Comparison of ENCODE assay signal across 15 cellular contexts in the genomic region with DNA sequence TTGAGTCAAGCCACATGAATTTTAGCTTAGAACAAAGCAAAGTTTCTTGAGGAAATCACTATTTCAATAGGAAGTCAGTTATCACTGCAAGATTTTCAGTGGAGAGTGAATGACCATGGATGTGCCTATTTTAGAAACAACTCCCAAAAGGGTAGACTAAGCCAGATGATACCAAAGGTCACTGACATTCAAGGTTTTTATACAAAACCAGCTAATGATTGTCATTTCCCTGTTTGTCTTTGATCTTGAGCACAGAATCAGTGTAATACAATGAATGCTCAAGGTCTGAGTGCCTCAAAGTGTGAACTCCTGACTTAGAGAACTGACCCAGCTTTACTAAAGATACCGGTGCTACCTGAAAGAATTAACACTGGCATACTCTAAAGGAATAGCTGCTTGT.
"Had no signal": no experiment of that assay in that cellular context is flagged by ENCODE, and none has a peak within 500 bp of the region (broad histone marks: within the 10 kb centered on the region; RNA-seq: fewer than 3 reads in every experiment).

No MANE protein-coding gene starts in this region.

- H3K4me1 Mint-ChIP-seq: activated naive CD4-positive, alpha-beta T cell treated with anti-CD3 and anti-CD28 coated beads, Interleukin-2, amount 50 U/mL, for 24 hours; stimulated activated effector memory CD8-positive, alpha-beta T cell treated with anti-CD3 and anti-CD28 coated beads, Interleukin-12 subunit alpha, Interleukin-12 subunit beta, amount 100 ng/mL, for 72 hours; T-helper 17 cell had no signal

- ATAC-seq: stimulated activated effector memory CD8-positive, alpha-beta T cell treated with anti-CD3 and anti-CD28 coated beads, Interleukin-12 subunit alpha, Interleukin-12 subunit beta, amount 100 ng/mL, for 72 hours; T-helper 17 cell had no signal

- H3K4me3 Mint-ChIP-seq: activated naive CD4-positive, alpha-beta T cell treated with anti-CD3 and anti-CD28 coated beads, Interleukin-2, amount 50 U/mL, for 24 hours; activated T-cell treated with anti-CD3 and anti-CD28 coated beads, Interleukin-2, amount 50 U/mL, for 24 hours; brain; nephron; stimulated activated effector memory CD8-positive, alpha-beta T cell treated with anti-CD3 and anti-CD28 coated beads, Interleukin-12 subunit alpha, Interleukin-12 subunit beta, amount 100 ng/mL, for 72 hours; T-helper 17 cell had no signal

- H3K27me3 Mint-ChIP-seq: activated naive CD4-positive, alpha-beta T cell treated with anti-CD3 and anti-CD28 coated beads, Interleukin-2, amount 50 U/mL, for 24 hours; activated T-cell treated with anti-CD3 and anti-CD28 coated beads, Interleukin-2, amount 50 U/mL, for 24 hours; brain; T-helper 17 cell had no signal

- H3K36me3 ChIP-seq: prostate gland, WERI-Rb-1 had no signal

- H3K4me3 ChIP-seq: prostate gland had no signal

- H3K9me3 Mint-ChIP-seq: nephron had no signal

- H3K27ac ChIP-seq: prostate gland, WERI-Rb-1 had no signal

- H3K9me3 ChIP-seq: prostate gland had no signal

- H3K27ac Mint-ChIP-seq: activated naive CD4-positive, alpha-beta T cell treated with anti-CD3 and anti-CD28 coated beads, Interleukin-2, amount 50 U/mL, for 24 hours; activated T-cell treated with anti-CD3 and anti-CD28 coated beads, Interleukin-2, amount 50 U/mL, for 24 hours; brain; nephron; stimulated activated effector memory CD8-positive, alpha-beta T cell treated with anti-CD3 and anti-CD28 coated beads, Interleukin-12 subunit alpha, Interleukin-12 subunit beta, amount 100 ng/mL, for 72 hours; T-helper 17 cell had no signal

- H3K4me1 ChIP-seq: prostate gland had no signal

- FAIRE-seq: keratinocyte had no signal

- H3K36me3 Mint-ChIP-seq: activated naive CD4-positive, alpha-beta T cell treated with anti-CD3 and anti-CD28 coated beads, Interleukin-2, amount 50 U/mL, for 24 hours; stimulated activated effector memory CD8-positive, alpha-beta T cell treated with anti-CD3 and anti-CD28 coated beads, Interleukin-12 subunit alpha, Interleukin-12 subunit beta, amount 100 ng/mL, for 72 hours had no signal

- DNase-seq: activated CD4-positive, alpha-beta T cell treated with anti-CD3 and anti-CD28 coated beads, Interleukin-2, amount 50 U/mL, for 48 hours; activated T-cell treated with anti-CD3 and anti-CD28 coated beads, Interleukin-2, amount 50 U/mL, for 24 hours; amniotic stem cell; cerebellar nuclear complex; erythroblast; hippocampal formation; occipital lobe; T-helper 17 cell; WERI-Rb-1 had no signal
